Comparison of ENCODE assay signal across 8 cellular contexts in the genomic region with DNA sequence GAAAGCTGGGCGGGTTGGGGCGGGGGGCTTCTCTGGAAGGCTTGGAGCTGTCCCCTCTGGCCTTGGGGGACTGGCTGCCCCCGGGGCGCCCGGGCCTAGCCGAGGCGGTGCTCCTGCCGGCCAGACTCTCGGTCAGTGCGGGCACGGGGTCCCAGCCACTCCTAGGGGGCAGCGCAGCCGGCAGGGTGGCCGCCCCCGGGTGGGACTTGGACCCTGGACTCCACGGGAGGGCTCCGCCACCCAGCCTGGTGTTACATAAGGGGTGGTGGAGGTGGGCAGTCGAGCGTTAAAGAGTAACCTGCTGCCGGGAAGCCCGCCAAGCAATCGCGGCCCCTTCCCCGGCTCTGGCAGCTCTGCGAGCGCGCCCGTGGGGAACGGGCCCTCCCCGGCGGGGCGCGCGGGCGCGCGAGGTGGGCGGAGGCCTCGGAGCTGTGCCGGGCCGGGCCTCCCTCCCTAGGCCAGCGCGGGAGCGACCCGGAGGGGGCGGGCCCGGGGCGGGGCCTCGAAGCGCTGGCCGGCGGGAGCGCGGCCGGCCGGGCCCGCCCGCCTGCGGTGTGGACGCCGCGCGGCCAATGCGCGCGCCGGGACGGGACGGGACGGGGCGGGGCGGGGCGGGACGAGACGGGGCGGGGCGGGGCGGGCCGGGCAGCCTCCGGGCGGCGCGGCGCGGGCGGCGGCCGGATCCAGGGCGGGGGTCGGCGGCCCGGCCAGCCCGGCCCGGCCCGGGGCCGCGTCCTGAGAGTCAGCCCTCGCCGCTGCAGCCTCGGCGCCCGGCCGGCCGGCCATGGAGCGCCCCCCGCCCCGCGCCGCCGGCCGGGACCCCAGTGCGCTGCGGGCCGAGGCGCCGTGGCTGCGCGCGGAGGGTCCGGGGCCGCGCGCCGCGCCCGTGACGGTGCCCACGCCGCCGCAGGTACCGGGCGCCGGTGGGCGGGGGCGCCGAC. TPM values are rescaled to one million over a fixed set of nuclear protein-coding genes. Genes with fewer than 3 reads are reported as not detected.
DNase-seq lines count a peak whose midpoint lies in the region; ATAC-seq, FAIRE-seq and TF ChIP-seq lines count a peak whose summit lies in the region.

A gene with protein sequence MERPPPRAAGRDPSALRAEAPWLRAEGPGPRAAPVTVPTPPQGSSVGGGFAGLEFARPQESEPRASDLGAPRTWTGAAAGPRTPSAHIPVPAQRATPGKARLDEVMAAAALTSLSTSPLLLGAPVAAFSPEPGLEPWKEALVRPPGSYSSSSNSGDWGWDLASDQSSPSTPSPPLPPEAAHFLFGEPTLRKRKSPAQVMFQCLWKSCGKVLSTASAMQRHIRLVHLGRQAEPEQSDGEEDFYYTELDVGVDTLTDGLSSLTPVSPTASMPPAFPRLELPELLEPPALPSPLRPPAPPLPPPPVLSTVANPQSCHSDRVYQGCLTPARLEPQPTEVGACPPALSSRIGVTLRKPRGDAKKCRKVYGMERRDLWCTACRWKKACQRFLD (plus strand): TSS at position 648 of the 941 bp plus-strand sequence. CDS start 137 bp downstream, at position 785.

- peaks cover 45% of the 10 kb centered on the region for H3F3A ChIP-seq in neural progenitor cell (ENCODE audit: low read depth)

- H3K27ac Mint-ChIP-seq in CD8-positive, alpha-beta T cell, result no peak within 1 kb of the TSS
- H3K27ac Mint-ChIP-seq in activated naive CD8-positive, alpha-beta T cell treated with anti-CD3 and anti-CD28 coated beads for 36 hours, result no peak within 1 kb of the TSS
- no peak within 1 kb of the TSS for H3K27ac Mint-ChIP-seq in neural progenitor cell

- no peaks in the 10 kb centered on the region for H3K9me3 ChIP-seq in CD8-positive, alpha-beta T cell (ENCODE audit: low read length)
- H3K9me3 ChIP-seq in SJCRH30 (replicated peaks) (no peaks in the 10 kb centered on the region), neural progenitor cell (ENCODE audit: low read depth) (no peaks in the 10 kb centered on the region)

- H3K27me3 Mint-ChIP-seq in CD8-positive, alpha-beta T cell (ENCODE audit: low read depth), result no peaks in the 10 kb centered on the region
- H3K27me3 Mint-ChIP-seq in activated naive CD8-positive, alpha-beta T cell treated with anti-CD3 and anti-CD28 coated beads for 36 hours, result no peaks in the 10 kb centered on the region
- peaks cover 4% of the 10 kb centered on the region for H3K27me3 Mint-ChIP-seq in neural progenitor cell (ENCODE audit: insufficient read depth, low read depth)

- DNase-seq in CD8-positive, alpha-beta T cell, result peak; percentile 37 to 84 (median 65)
- DNase-seq in HuH-7 (ENCODE audit: low spot score), result peak; percentile 97
- peak; percentile 77 to 91 for DNase-seq in SJCRH30
- DNase-seq in activated naive CD8-positive, alpha-beta T cell treated with anti-CD3 and anti-CD28 coated beads for 36 hours, result peak; percentile 76
- peak; percentile 85 for DNase-seq in globus pallidus (ENCODE audit: low spot score)
- peak; percentile 96 for DNase-seq in neural progenitor cell (ENCODE audit: low spot score)
- DNase-seq in urothelium cell line (ENCODE audit: low spot score), result peak; percentile 98

- H4K20me1 ChIP-seq in neural progenitor cell (ENCODE audit: low read depth), result peaks cover 52% of the 10 kb centered on the region

- FAIRE-seq in urothelium cell line (lab: Jason Lieb, UNC), result no peak

- peaks cover 41% of the 10 kb centered on the region for H3K4me1 ChIP-seq in CD8-positive, alpha-beta T cell (ENCODE audit: insufficient read depth, low read length)
- H3K4me1 ChIP-seq in SJCRH30, result peaks cover 6% of the 10 kb centered on the region
- H3K4me1 ChIP-seq in neural progenitor cell, result peaks cover 33% of the 10 kb centered on the region

- no peaks in the 10 kb centered on the region for H3K9me3 Mint-ChIP-seq in CD8-positive, alpha-beta T cell
- no peaks in the 10 kb centered on the region for H3K9me3 Mint-ChIP-seq in activated naive CD8-positive, alpha-beta T cell treated with anti-CD3 and anti-CD28 coated beads for 36 hours
- no peaks in the 10 kb centered on the region for H3K9me3 Mint-ChIP-seq in neural progenitor cell

- H3K9ac ChIP-seq in neural progenitor cell, result peak within 1 kb of the TSS; percentile 57

- H3K27ac ChIP-seq in CD8-positive, alpha-beta T cell (ENCODE audit: low read depth, low read length), result peak within 1 kb of the TSS; percentile 48
- peak within 1 kb of the TSS; percentile 27 for H3K27ac ChIP-seq in SJCRH30
- peak within 1 kb of the TSS; percentile 24 for H3K27ac ChIP-seq in neural progenitor cell

- peak within 1 kb of the TSS; percentile 91 for H3K4me2 ChIP-seq in neural progenitor cell

- H3K4me3 Mint-ChIP-seq in CD8-positive, alpha-beta T cell, result peak within 1 kb of the TSS; percentile 92
- H3K4me3 Mint-ChIP-seq in activated naive CD8-positive, alpha-beta T cell treated with anti-CD3 and anti-CD28 coated beads for 36 hours, result peak within 1 kb of the TSS; percentile 14
- peak within 1 kb of the TSS; percentile 84 for H3K4me3 Mint-ChIP-seq in neural progenitor cell

- intact Hi-C loops in CD8-positive, alpha-beta T cell (cut with DNase I, micrococcal nuclease), result loop anchor here (2.0 to 5.0 kb wide), 9 partner anchors 43 to 241 kb away; a partner anchor contains a TSS

- POLR2A ChIA-PET in CD8-positive, alpha-beta T cell (lab: Charles Lee), result interaction anchor here (0.9 to 5.2 kb wide), 6 partner anchors 10 to 241 kb away, joined by 3 to 73 read pairs (median 8); a partner anchor contains a TSS

- CTCF ChIA-PET in CD8-positive, alpha-beta T cell (lab: Charles Lee), result interaction anchor here (0.5 to 4.7 kb wide), 4 partner anchors 32 to 241 kb away, joined by 3 to 44 read pairs (median 3); a partner anchor contains a TSS

- H3K4me3 ChIP-seq in CD8-positive, alpha-beta T cell (ENCODE audit: low read depth, low read length), result peak within 1 kb of the TSS; percentile 80
- H3K4me3 ChIP-seq in SJCRH30 (peak within 1 kb of the TSS; percentile 80), neural progenitor cell (peak within 1 kb of the TSS; percentile 90)

- peaks cover 22% of the 10 kb centered on the region for H3K36me3 Mint-ChIP-seq in CD8-positive, alpha-beta T cell
- peaks cover 1% of the 10 kb centered on the region for H3K36me3 Mint-ChIP-seq in activated naive CD8-positive, alpha-beta T cell treated with anti-CD3 and anti-CD28 coated beads for 36 hours
- H3K36me3 Mint-ChIP-seq in neural progenitor cell, result no peaks in the 10 kb centered on the region

- peaks cover 9% of the 10 kb centered on the region for H3K36me3 ChIP-seq in CD8-positive, alpha-beta T cell (ENCODE audit: insufficient read depth, low read length)
- H3K36me3 ChIP-seq in SJCRH30 (peaks cover 7% of the 10 kb centered on the region), neural progenitor cell (no peaks in the 10 kb centered on the region)

- no peak for TF ChIP-seq CTCF in CD8-positive, alpha-beta T cell (IDR thresholded peaks at IDR 0.05)
- TF ChIP-seq CTCF in neural progenitor cell (IDR thresholded peaks at IDR 0.05), result no peak

- H3K79me2 ChIP-seq in neural progenitor cell (ENCODE audit: low read depth), result peaks cover 8% of the 10 kb centered on the region

- no peak within 1 kb of the TSS for H2AFZ ChIP-seq in neural progenitor cell (replicated peaks)

- ATAC-seq in CD8-positive, alpha-beta T cell, result peak; percentile 17
- ATAC-seq in GM19452 (IDR thresholded peaks at IDR 0.05; ENCODE audit: unreplicated experiment), result peak; percentile 41

- peaks cover 16% of the 10 kb centered on the region for H3K4me1 Mint-ChIP-seq in CD8-positive, alpha-beta T cell (ENCODE audit: low read depth)
- peaks cover 18% of the 10 kb centered on the region for H3K4me1 Mint-ChIP-seq in activated naive CD8-positive, alpha-beta T cell treated with anti-CD3 and anti-CD28 coated beads for 36 hours
- H3K4me1 Mint-ChIP-seq in neural progenitor cell, result no peaks in the 10 kb centered on the region

- H3K27me3 ChIP-seq in CD8-positive, alpha-beta T cell (ENCODE audit: insufficient read depth, low read length), result no peaks in the 10 kb centered on the region
- H3K27me3 ChIP-seq in SJCRH30 (no peaks in the 10 kb centered on the region), neural progenitor cell (peaks cover 24% of the 10 kb centered on the region)

RNA-seq across cellular contexts. Expression of the gene that starts here (rescaled TPM):
- 10 to 100 TPM; 79.3 to 90.0 TPM for total RNA-seq in CD8-positive, alpha-beta T cell
- total RNA-seq in SJCRH30 (2014; rRNA removed; shearing (Covaris generic)), result 52.8 and 64.7 TPM in 2 replicates
- 10 to 100 TPM; 25.7 to 29.3 TPM for total RNA-seq in activated naive CD8-positive, alpha-beta T cell treated with anti-CD3 and anti-CD28 coated beads for 36 hours
- total RNA-seq in neural progenitor cell (ENCODE audit: low replicate concordance), result 12.0 and 58.0 TPM in 2 replicates

Comparison
In these comparisons a context has a peak if more than half of its experiments do, and no peak if none do; other contexts are left out.
1. Peak in every context shown above with its lines: DNase-seq, ATAC-seq, H3K4me3 ChIP-seq and H3K27ac ChIP-seq.
2. H3K4me3 Mint-ChIP-seq: peak in every context shown above with its lines; median percentile 92 in CD8-positive, alpha-beta T cell; 84 in neural progenitor cell; 14 in activated naive CD8-positive, alpha-beta T cell treated with anti-CD3 and anti-CD28 coated beads for 36 hours.